ENCODE assay signal across 16 cellular contexts in genomic region chrX:136920001-136920400, GRCh38. TPM values are rescaled to one million over a fixed set of nuclear protein-coding genes. Genes with fewer than 3 reads are reported as not detected.
DNase-seq lines count a peak whose midpoint lies in the region; ATAC-seq and TF ChIP-seq lines count a peak whose summit lies in the region.
"Had no signal": no experiment of that assay in that cellular context is flagged by ENCODE, and none has a peak within 500 bp of the region (broad histone marks: within the 10 kb centered on the region; RNA-seq: fewer than 3 reads in every experiment).

No MANE protein-coding gene starts in this region.

- TF ChIP-seq POLR2A in GM18505 (IDR thresholded peaks at IDR 0.05; ENCODE audit: borderline replicate concordance, extremely low read depth, insufficient read depth, insufficient read length): no peak

- no peaks in the 10 kb centered on the region for H3K9me3 Mint-ChIP-seq in activated naive CD4-positive, alpha-beta T cell treated with anti-CD3 and anti-CD28 coated beads for 36 hours
- H3K9me3 Mint-ChIP-seq: HFFc6 had no signal

- H3K4me1 Mint-ChIP-seq in activated naive CD4-positive, alpha-beta T cell treated with anti-CD3 and anti-CD28 coated beads for 36 hours (ENCODE audit: low read depth): peaks cover 2% of the 10 kb centered on the region

- no peaks in the 10 kb centered on the region for H3K27me3 ChIP-seq in aorta (ENCODE audit: control insufficient read depth in 1 of 2, insufficient read depth in 2 of 2, low read length in 1 of 2)
- H3K27me3 ChIP-seq: Peyer's patch had no signal

- H3K27ac ChIP-seq in aorta (ENCODE audit: low read depth in 1 of 2, low read length in 2 of 2): no peak overlapping the region
- H3K27ac ChIP-seq: KMS-11, Peyer's patch had no signal

- H3K9me3 ChIP-seq in aorta (ENCODE audit: control insufficient read depth, low read length): no peaks in the 10 kb centered on the region
- H3K9me3 ChIP-seq: Peyer's patch had no signal

- no peak overlapping the region for H3K4me3 ChIP-seq in aorta (ENCODE audit: low read length in 2 of 2)
- H3K4me3 ChIP-seq: Peyer's patch had no signal

- H3K36me3 ChIP-seq in aorta (ENCODE audit: control insufficient read depth in 1 of 2, insufficient read depth in 2 of 2, low read length in 1 of 2): no peaks in the 10 kb centered on the region
- H3K36me3 ChIP-seq: Peyer's patch had no signal

- H3K4me1 ChIP-seq in aorta (ENCODE audit: control insufficient read depth in 1 of 2, insufficient read depth in 2 of 2, low read length in 2 of 2): no peaks in the 10 kb centered on the region
- H3K4me1 ChIP-seq: Peyer's patch had no signal

- intact Hi-C loops in aorta (cut with DNase I): no loop called here
- intact Hi-C loops in activated naive CD4-positive, alpha-beta T cell treated with anti-CD3 and anti-CD28 coated beads for 36 hours (cut with micrococcal nuclease): no loop called here

- no peak overlapping the region for H3K4me3 Mint-ChIP-seq in activated naive CD4-positive, alpha-beta T cell treated with anti-CD3 and anti-CD28 coated beads for 36 hours
- H3K4me3 Mint-ChIP-seq: CD8-positive, alpha-beta memory T cell; HFFc6 had no signal

- DNase-seq in NCI-H1092 (lab: John Stamatoyannopoulos, UW) (peak; percentile 16), NCI-H345 treated with DMSO at 0.1 percent for 48 hours (lab: John Stamatoyannopoulos, UW; ENCODE audit: unreplicated experiment) (peak; percentile 30), cerebellum (ENCODE audit: low spot score) (peak; percentile 65), iris pigment epithelial cell (ENCODE audit: low read depth) (peak; percentile 14), aorta (no peak)
- no peak for DNase-seq in stimulated activated CD4-positive, alpha-beta T cell treated with anti-CD3 and anti-CD28 coated beads, Interleukin-1b, Interleukin-23, amount 100 ng/mL, for 48 hours
- no peak for DNase-seq in activated naive CD4-positive, alpha-beta T cell treated with anti-CD3 and anti-CD28 coated beads for 36 hours
- DNase-seq: CD8-positive, alpha-beta memory T cell; DMS 273 treated with DMSO at 0.1 percent for 48 hours; HFFc6; NCI-H82; Peyer's patch; Right ventricle myocardium superior had no signal

- CTCF ChIA-PET in activated naive CD4-positive, alpha-beta T cell treated with anti-CD3 and anti-CD28 coated beads for 36 hours (lab: Charles Lee): no interaction called here

- peaks cover 10% of the 10 kb centered on the region for H3K36me3 Mint-ChIP-seq in activated naive CD4-positive, alpha-beta T cell treated with anti-CD3 and anti-CD28 coated beads for 36 hours (ENCODE audit: low read depth)
- H3K36me3 Mint-ChIP-seq: CD8-positive, alpha-beta memory T cell had no signal

- no peak overlapping the region for H3K27ac Mint-ChIP-seq in activated naive CD4-positive, alpha-beta T cell treated with anti-CD3 and anti-CD28 coated beads for 36 hours
- H3K27ac Mint-ChIP-seq: HFFc6 had no signal

- no peaks in the 10 kb centered on the region for H3K27me3 Mint-ChIP-seq in activated naive CD4-positive, alpha-beta T cell treated with anti-CD3 and anti-CD28 coated beads for 36 hours (ENCODE audit: low read depth)
- H3K27me3 Mint-ChIP-seq: CD8-positive, alpha-beta memory T cell had no signal

- ATAC-seq in aorta (ENCODE audit: low FRiP score) (no peak), GM18505 (IDR thresholded peaks at IDR 0.05; ENCODE audit: unreplicated experiment) (no peak)
- ATAC-seq: SK-N-SH treated with all-trans-retinoic acid at 6 μM for 48 hours had no signal

RNA-seq across cellular contexts. Expression of gene RBMX, which starts 39.5 kb away (rescaled TPM):
- total RNA-seq in cerebellum: 289 TPM
- total RNA-seq in aorta: 100 to 1,000 TPM; 128 to 131 TPM
- 100 to 1,000 TPM in 1 of 2 donors, 10 to 100 TPM in 1; 88.0 to 131 TPM for polyA plus RNA-seq in aorta
- 100 to 1,000 TPM; 278 to 280 TPM for total RNA-seq in activated naive CD4-positive, alpha-beta T cell treated with anti-CD3 and anti-CD28 coated beads for 36 hours

Comparison
In these comparisons a context has a peak if more than half of its experiments do, and no peak if none do; other contexts are left out.
1. DNase-seq: peak in NCI-H1092 (single experiment), NCI-H345 treated with DMSO at 0.1 percent for 48 hours (single experiment), cerebellum (single experiment) and iris pigment epithelial cell (single experiment); none in aorta (0 of 2), stimulated activated CD4-positive, alpha-beta T cell treated with anti-CD3 and anti-CD28 coated beads, Interleukin-1b, Interleukin-23, amount 100 ng/mL, for 48 hours (single experiment) and activated naive CD4-positive, alpha-beta T cell treated with anti-CD3 and anti-CD28 coated beads for 36 hours (single experiment).